ENCODE assay signal across 8 cellular contexts in genomic region chr17:45371414-45372324, GRCh38. TPM values are rescaled to one million over a fixed set of nuclear protein-coding genes. Genes with fewer than 3 reads are reported as not detected.
DNase-seq lines count a peak whose midpoint lies in the region; ATAC-seq and TF ChIP-seq lines count a peak whose summit lies in the region.

No MANE protein-coding gene starts in this region.

- H3K27me3 Mint-ChIP-seq in activated B cell treated with CpG ODN at 0.5 μM for 24 hours, result peaks cover 12% of the 10 kb centered on the region

- POLR2A ChIA-PET in activated B cell treated with CpG ODN at 0.5 μM for 24 hours (lab: Charles Lee), result interaction anchor here (0.8 to 1.9 kb wide), 2 partner anchors 8 to 61 kb away, joined by 4 to 12 read pairs; no protein-coding TSS in a partner anchor

- H3K9me3 ChIP-seq in mesodermal cell (ENCODE audit: control insufficient read depth, low read length), result no peaks in the 10 kb centered on the region

- peak overlapping the region; percentile 5 for H3K4me3 ChIP-seq in mesodermal cell (ENCODE audit: extremely low read depth, insufficient read depth, low read length, poor library complexity, severe bottlenecking)

- intact Hi-C loops in activated B cell treated with CpG ODN at 0.5 μM for 24 hours (cut with micrococcal nuclease), result no loop called here

- H3K36me3 Mint-ChIP-seq in activated B cell treated with CpG ODN at 0.5 μM for 24 hours (ENCODE audit: low read depth), result no peaks in the 10 kb centered on the region

- CTCF ChIA-PET in activated B cell treated with CpG ODN at 0.5 μM for 24 hours (lab: Charles Lee), result interaction anchor here (0.6 to 2.7 kb wide), 4 partner anchors 14 to 121 kb away, joined by 3 to 8 read pairs (median 3); no protein-coding TSS in a partner anchor

- H3K4me3 Mint-ChIP-seq in activated B cell treated with CpG ODN at 0.5 μM for 24 hours, result peak overlapping the region; percentile 49

- H3K9me3 Mint-ChIP-seq in activated B cell treated with CpG ODN at 0.5 μM for 24 hours, result no peaks in the 10 kb centered on the region

- peaks cover 18% of the 10 kb centered on the region for H3K4me1 Mint-ChIP-seq in activated B cell treated with CpG ODN at 0.5 μM for 24 hours

- no peak for TF ChIP-seq CTCF in activated B cell treated with CpG ODN at 0.5 μM for 24 hours (IDR thresholded peaks at IDR 0.05)

- no peaks in the 10 kb centered on the region for H3K36me3 ChIP-seq in mesodermal cell (ENCODE audit: control insufficient read depth, insufficient read depth, low read length)

- ATAC-seq in activated B cell treated with CpG ODN at 0.5 μM for 24 hours (ENCODE audit: low read depth), result peak; percentile 45

- H3K27ac ChIP-seq in epithelial cell of prostate (peak overlapping the region; percentile 93), mesodermal cell (ENCODE audit: low read depth, low read length, severe bottlenecking) (peak overlapping the region; percentile 99)

- peaks cover 48% of the 10 kb centered on the region for H3K4me1 ChIP-seq in mesodermal cell (ENCODE audit: control insufficient read depth, insufficient read depth, low read length, poor library complexity, severe bottlenecking)

- no peak overlapping the region for H3K27ac Mint-ChIP-seq in activated B cell treated with CpG ODN at 0.5 μM for 24 hours

- WGBS in mesodermal cell (ENCODE audit: insufficient coverage in 2 of 2), 2 experiments, result 1 to 7% methylated on average over 37 to 41 of the region's 55 CpGs

- DNase-seq in activated T-cell treated with anti-CD3 and anti-CD28 coated beads for 24 hours (ENCODE audit: low read depth) (peak; percentile 16), activated T-cell treated with anti-CD3 and anti-CD28 coated beads for 4 hours (no peak), activated B cell treated with CpG ODN at 0.5 μM for 24 hours (peak; percentile 31), epithelial cell of prostate (ENCODE audit: low read depth, low spot score) (peak; percentile 55), GM19238 (ENCODE audit: insufficient read length, low spot score) (no peak), NCI-H1694 treated with DMSO at 0.1 percent for 48 hours (lab: John Stamatoyannopoulos, UW) (no peak)
- DNase-seq in stimulated activated CD8-positive, alpha-beta memory T cell treated with anti-CD3 and anti-CD28 coated beads, Interleukin-7, amount 100 ng/mL, for 48 hours (ENCODE audit: extremely low read depth in 1 of 2, low read depth in 1 of 2), result peak; percentile 24 to 49

RNA-seq across cellular contexts. Expression of gene MAP3K14, which starts 54.8 kb away (rescaled TPM):
- total RNA-seq in activated B cell treated with CpG ODN at 0.5 μM for 24 hours, result 81.2 and 88.6 TPM in 2 replicates
- polyA plus RNA-seq in mesodermal cell (2013, experiment 1 of 2), result 3.7 TPM
- 3.2 TPM for polyA plus RNA-seq in mesodermal cell (2013, experiment 2 of 2)

Comparison
In these comparisons a context has a peak if more than half of its experiments do, and no peak if none do; other contexts are left out.
1. DNase-seq: peak in activated T-cell treated with anti-CD3 and anti-CD28 coated beads for 24 hours (single experiment), activated B cell treated with CpG ODN at 0.5 μM for 24 hours (single experiment), epithelial cell of prostate (single experiment) and stimulated activated CD8-positive, alpha-beta memory T cell treated with anti-CD3 and anti-CD28 coated beads, Interleukin-7, amount 100 ng/mL, for 48 hours (2 of 2); none in activated T-cell treated with anti-CD3 and anti-CD28 coated beads for 4 hours (single experiment), GM19238 (single experiment) and NCI-H1694 treated with DMSO at 0.1 percent for 48 hours (single experiment).